10 cellular contexts compared by ENCODE assay signal in genomic region chr11:121829159-121829643, GRCh38.
DNase-seq lines count a peak whose midpoint lies in the region; ATAC-seq, FAIRE-seq and TF ChIP-seq lines count a peak whose summit lies in the region.
"Had no signal": no experiment of that assay in that cellular context is flagged by ENCODE, and none has a peak within 500 bp of the region (broad histone marks: within the 10 kb centered on the region; RNA-seq: fewer than 3 reads in every experiment).

No MANE protein-coding gene starts in this region.

- no peaks in the 10 kb centered on the region for H3K9me2 ChIP-seq in MM.1S (replicated peaks; ENCODE audit: insufficient read depth, low read length)

- TF ChIP-seq CTCF in AG04449 (IDR thresholded peaks at IDR 0.05; ENCODE audit: insufficient read depth, low read length, missing control alignments) (no peak), bronchial epithelial cell (IDR thresholded peaks at IDR 0.05; ENCODE audit: insufficient read depth, low read length, severe bottlenecking) (no peak), MM.1S (IDR thresholded peaks at IDR 0.05; ENCODE audit: low read length) (no peak)

- no peaks in the 10 kb centered on the region for H3K36me3 ChIP-seq in bronchial epithelial cell (ENCODE audit: control insufficient read depth, insufficient read depth, low read length)
- no peaks in the 10 kb centered on the region for H3K36me3 ChIP-seq in MM.1S (replicated peaks; ENCODE audit: insufficient read depth, low read length)
- H3K36me3 ChIP-seq: transverse colon had no signal

- no peaks in the 10 kb centered on the region for H3K9me3 ChIP-seq in MM.1S (replicated peaks; ENCODE audit: insufficient read depth, low read length)

- H2AFZ ChIP-seq in MM.1S (ENCODE audit: low read length), result no peak overlapping the region

- FAIRE-seq in bronchial epithelial cell (lab: Jason Lieb, UNC), result peak; percentile 7

- H4K20me1 ChIP-seq in MM.1S (ENCODE audit: insufficient read depth, low read length), result no peaks in the 10 kb centered on the region

- H3K4me3 ChIP-seq in AG04449 (ENCODE audit: low read depth, low read length) (peak overlapping the region; percentile 27), bronchial epithelial cell (ENCODE audit: low read depth, low read length) (no peak overlapping the region), MM.1S (ENCODE audit: low read length) (no peak overlapping the region)
- H3K4me3 ChIP-seq: transverse colon had no signal

- CTCF ChIA-PET in AG04449 (lab: Yijun Ruan, JAX), result interaction anchor here (1.5 to 2.3 kb wide), 2 partner anchors 12 to 174 kb away, joined by 5 to 7 read pairs; no protein-coding TSS in a partner anchor

- no peaks in the 10 kb centered on the region for H3K79me2 ChIP-seq in MM.1S (ENCODE audit: low read length)

- H3K27me3 ChIP-seq in bronchial epithelial cell (ENCODE audit: control insufficient read depth, insufficient read depth, low read length) (no peaks in the 10 kb centered on the region), MM.1S (replicated peaks; ENCODE audit: insufficient read depth, low read length) (no peaks in the 10 kb centered on the region)
- H3K27me3 ChIP-seq: transverse colon had no signal

- H3F3A ChIP-seq in MM.1S (ENCODE audit: insufficient read depth, low read length), result no peaks in the 10 kb centered on the region

- H3K27ac ChIP-seq in substantia nigra (ENCODE audit: low read depth, low read length, poor library complexity, severe bottlenecking) (no peak overlapping the region), MM.1S (ENCODE audit: low read length) (no peak overlapping the region)
- H3K27ac ChIP-seq: transverse colon, VCaP had no signal

- H3K4me1 ChIP-seq in MM.1S (ENCODE audit: low read length), result no peaks in the 10 kb centered on the region
- H3K4me1 ChIP-seq: transverse colon had no signal

- no peak overlapping the region for H3K4me2 ChIP-seq in MM.1S (ENCODE audit: low read depth, low read length)

- DNase-seq in AG04449 (ENCODE audit: low read depth, low spot score), result peak; percentile 99
- DNase-seq in LoVo (ENCODE audit: low spot score), result peak; percentile 19
- peak; percentile 80 for DNase-seq in bronchial epithelial cell (ENCODE audit: low read depth)
- peak; percentile 75 to 96 for DNase-seq in lung microvascular endothelial cell (ENCODE audit: low read depth in 2 of 2)
- no peak for DNase-seq in substantia nigra (lab: John Stamatoyannopoulos, UW)
- no peak for DNase-seq in mesenteric fat pad (ENCODE audit: low spot score)
- DNase-seq in MM.1S, result no peak
- DNase-seq: transverse colon had no signal

- no peak for ATAC-seq in GM21786 (IDR thresholded peaks at IDR 0.05; ENCODE audit: unreplicated experiment)

- H3K9ac ChIP-seq in MM.1S (ENCODE audit: low read length), result no peak overlapping the region

- POLR2A ChIA-PET in AG04449 (lab: Yijun Ruan, JAX), result interaction anchor here (0.8 to 1.6 kb wide), 17 partner anchors 10 to 386 kb away, joined by 3 to 7 read pairs (median 3); no protein-coding TSS in a partner anchor

Comparison
In these comparisons a context has a peak if more than half of its experiments do, and no peak if none do; other contexts are left out.
1. DNase-seq: peak in AG04449 (single experiment), LoVo (single experiment), bronchial epithelial cell (single experiment) and lung microvascular endothelial cell (2 of 2); none in substantia nigra (0 of 49), mesenteric fat pad (single experiment) and MM.1S (single experiment).